In the genomic region with DNA sequence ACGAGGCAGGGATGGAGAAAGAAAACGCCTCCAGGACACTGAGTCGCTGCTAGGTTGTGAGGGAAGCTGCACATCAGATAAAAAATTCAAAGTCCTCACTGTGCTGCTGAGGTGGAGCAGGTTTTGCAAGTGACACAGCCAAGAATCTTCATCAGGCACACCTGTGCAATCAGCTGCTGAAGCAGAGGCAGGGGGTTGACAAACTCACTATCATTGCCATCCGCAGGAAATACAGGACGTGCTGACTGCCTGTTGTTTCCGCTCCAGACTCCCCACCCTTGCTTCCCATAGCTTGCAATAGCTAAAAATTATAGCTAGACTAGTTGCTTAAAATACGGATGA, we compare ENCODE assay signal across 19 cellular contexts.
A peak's percentile ranks its signal among the peaks of the same experiment; 100 is the strongest.
DNase-seq lines count a peak whose midpoint lies in the region; ATAC-seq, FAIRE-seq and TF ChIP-seq lines count a peak whose summit lies in the region.
"Had no signal": no experiment of that assay in that cellular context is flagged by ENCODE, and none has a peak within 500 bp of the region (broad histone marks: within the 10 kb centered on the region; RNA-seq: fewer than 3 reads in every experiment).

No MANE protein-coding gene starts in this region.

- H3K27ac ChIP-seq in heart left ventricle (no peak overlapping the region), right cardiac atrium (ENCODE audit: low read length) (no peak overlapping the region), PC-9 (no peak overlapping the region), endothelial cell of umbilical vein (ENCODE audit: insufficient read depth, low read depth, low read length) (no peak overlapping the region)
- H3K27ac ChIP-seq: adrenal gland, cardiac muscle cell, esophagus squamous epithelium, pancreas, SJCRH30 had no signal

- H3K9me1 ChIP-seq in endothelial cell of umbilical vein (replicated peaks; ENCODE audit: control insufficient read depth, extremely low read depth, insufficient read depth, low read length) = no peaks in the 10 kb centered on the region

- H3K27me3 ChIP-seq in heart left ventricle = peaks cover 0 to 3% (median 0%) of the 10 kb centered on the region in 9 donors
- H3K27me3 ChIP-seq in right cardiac atrium (ENCODE audit: control insufficient read depth, insufficient read depth) = no peaks in the 10 kb centered on the region
- no peaks in the 10 kb centered on the region for H3K27me3 ChIP-seq in PC-9 (ENCODE audit: insufficient read depth, low read depth)
- peaks cover 0 to 3% of the 10 kb centered on the region in 2 experiments for H3K27me3 ChIP-seq in endothelial cell of umbilical vein (ENCODE audit: control insufficient read depth in 2 of 2, insufficient read depth in 2 of 2, low read length in 2 of 2)
- H3K27me3 ChIP-seq: adrenal gland, cardiac muscle cell, pancreas, SJCRH30 had no signal

- DNase-seq in heart left ventricle = peak in 1 of 5 donors; percentile 11
- no peak for DNase-seq in right cardiac atrium
- no peak for DNase-seq in PC-9
- DNase-seq in endothelial cell of umbilical vein (ENCODE audit: low read depth, low spot score) = peak; percentile 23
- DNase-seq in urothelium cell line (ENCODE audit: low spot score) = peak; percentile 2
- no peak for DNase-seq in NCI-H2081 treated with DMSO at 0.1 percent for 48 hours (lab: John Stamatoyannopoulos, UW)
- DNase-seq: activated B cell treated with CpG ODN at 0.5 μM for 24 hours; activated T-cell treated with anti-CD3 and anti-CD28 coated beads, Interleukin-2, amount 50 U/mL, for 72 hours; esophagus squamous epithelium; KG1; NCI-H1092; NCI-H510A treated with DMSO at 0.1 percent for 48 hours; pancreas; SJCRH30; stimulated activated CD4-positive, alpha-beta T cell treated with anti-CD3 and anti-CD28 coated beads, Interleukin-1b, Interleukin-23, amount 100 ng/mL, for 48 hours had no signal

- peaks cover 0 to 15% (median 1%) of the 10 kb centered on the region in 12 donors for H3K4me1 ChIP-seq in heart left ventricle
- H3K4me1 ChIP-seq in right cardiac atrium (ENCODE audit: control insufficient read depth, insufficient read depth, low read length) = no peaks in the 10 kb centered on the region
- H3K4me1 ChIP-seq in PC-9 (replicated peaks; ENCODE audit: insufficient read depth) = peaks cover 16% of the 10 kb centered on the region
- H3K4me1 ChIP-seq in endothelial cell of umbilical vein (ENCODE audit: control insufficient read depth, extremely low read depth, insufficient read depth, low read length) = peaks cover 15% of the 10 kb centered on the region
- H3K4me1 ChIP-seq: adrenal gland, pancreas, SJCRH30 had no signal

- BruUV-seq in PC-9 (replicated peaks; lab: Mats Ljungman, UMichigan) (no TSS peak), endothelial cell of umbilical vein (replicated peaks; lab: Mats Ljungman, UMichigan) (no TSS peak)

- dilution Hi-C loops in endothelial cell of umbilical vein (cut with MboI; ENCODE audit: extremely low pct_ligation_motif_present, low sequenced_read_pairs) = no loop called here

- H3K4me2 ChIP-seq in PC-9 (0 out of 2 replicates have a peak overlapping the region, but pooled peaks have one; percentile 23), endothelial cell of umbilical vein (ENCODE audit: insufficient read depth, low read length) (no peak overlapping the region)

- H3K79me2 ChIP-seq in PC-9 (ENCODE audit: low read depth) (no peaks in the 10 kb centered on the region), endothelial cell of umbilical vein (ENCODE audit: control insufficient read depth, insufficient read depth, low read length) (no peaks in the 10 kb centered on the region)

- H3K9me2 ChIP-seq in PC-9 (ENCODE audit: insufficient read depth) = no peaks in the 10 kb centered on the region

- no peak overlapping the region for H3K9ac ChIP-seq in endothelial cell of umbilical vein (replicated peaks; ENCODE audit: extremely low read depth, insufficient read depth, low read length)

- TF ChIP-seq CTCF in heart left ventricle (IDR thresholded peaks at IDR 0.05) (no peak), PC-9 (conservative IDR thresholded peaks at IDR 0.05) (no peak), endothelial cell of umbilical vein (IDR thresholded peaks at IDR 0.05; ENCODE audit: extremely low read depth in 1 of 2, insufficient read depth in 1 of 2, low read depth in 1 of 2, low read length in 2 of 2) (no peak)

- intact Hi-C loops in heart left ventricle (cut with DNase I) = loop anchor here in 4 of 10 donors (5.0 to 10.0 kb wide), 2 partner anchors 199 to 432 kb away; no protein-coding TSS in a partner anchor
- intact Hi-C loops in right cardiac atrium (cut with DNase I) = no loop called here
- intact Hi-C loops in PC-9 (cut with micrococcal nuclease; ENCODE audit: unreplicated experiment) = loop anchor here (5.0 kb wide), 1 partner anchor 259 kb away; no protein-coding TSS in a partner anchor
- intact Hi-C loops in endothelial cell of umbilical vein (cut with micrococcal nuclease) = no loop called here

- FAIRE-seq in endothelial cell of umbilical vein (lab: Jason Lieb, UNC) (peak; percentile 66), urothelium cell line (lab: Jason Lieb, UNC) (no peak)
- FAIRE-seq: GM12891, pancreas had no signal

- H2AFZ ChIP-seq in PC-9 (no peak overlapping the region), endothelial cell of umbilical vein (ENCODE audit: low read depth, low read length) (no peak overlapping the region)

- CTCF ChIA-PET in PC-9 (lab: Charles Lee) = interaction anchor here (0.6 kb wide), 1 partner anchor 457 kb away, joined by 5 read pairs; no protein-coding TSS in a partner anchor
- CTCF ChIA-PET in endothelial cell of umbilical vein (lab: Charles Lee) = interaction anchor here (0.8 to 3.8 kb wide), 8 partner anchors 8 to 206 kb away, joined by 3 to 38 read pairs (median 4); no protein-coding TSS in a partner anchor

- peak in 3 of 4 donors; percentile 13 to 22 (median 13) for ATAC-seq in heart left ventricle
- no peak for ATAC-seq in right cardiac atrium
- no peak for ATAC-seq in GM18511 (IDR thresholded peaks at IDR 0.05; ENCODE audit: unreplicated experiment)
- ATAC-seq: activated T-cell treated with anti-CD3 and anti-CD28 coated beads, Interleukin-2, amount 50 U/mL, for 72 hours; pancreas had no signal

- no peaks in the 10 kb centered on the region for H3K9me3 ChIP-seq in heart left ventricle
- no peaks in the 10 kb centered on the region for H3K9me3 ChIP-seq in right cardiac atrium (ENCODE audit: control insufficient read depth, low read length)
- H3K9me3 ChIP-seq in PC-9 (ENCODE audit: insufficient read depth, low read depth) = no peaks in the 10 kb centered on the region
- no peaks in the 10 kb centered on the region for H3K9me3 ChIP-seq in endothelial cell of umbilical vein (replicated peaks; ENCODE audit: control insufficient read depth, insufficient read depth, low read length)
- H3K9me3 ChIP-seq: adrenal gland, esophagus squamous epithelium, pancreas, SJCRH30 had no signal

- H4K20me1 ChIP-seq in PC-9 (ENCODE audit: insufficient read depth) = no peaks in the 10 kb centered on the region
- no peaks in the 10 kb centered on the region for H4K20me1 ChIP-seq in endothelial cell of umbilical vein (replicated peaks; ENCODE audit: control insufficient read depth, extremely low read depth, insufficient read depth, low read length)

- H3K36me3 ChIP-seq in heart left ventricle = no peaks in the 10 kb centered on the region
- no peaks in the 10 kb centered on the region for H3K36me3 ChIP-seq in PC-9 (ENCODE audit: low read depth)
- no peaks in the 10 kb centered on the region for H3K36me3 ChIP-seq in endothelial cell of umbilical vein (ENCODE audit: control insufficient read depth in 2 of 2, extremely low read depth in 1 of 2, insufficient read depth in 2 of 2, low read length in 2 of 2)
- H3K36me3 ChIP-seq: adrenal gland, cardiac muscle cell, esophagus squamous epithelium, pancreas, SJCRH30 had no signal

- 49 to 58% (median 57%) methylated on average over 7 of the region's 7 CpGs for WGBS in heart left ventricle, 4 donors
- 55% methylated on average over 7 of the region's 7 CpGs for WGBS in right cardiac atrium

- H3K4me3 ChIP-seq in heart left ventricle (no peak overlapping the region), right cardiac atrium (ENCODE audit: low read length) (no peak overlapping the region), PC-9 (no peak overlapping the region), endothelial cell of umbilical vein (replicated peaks in 1 of 3; ENCODE audit: insufficient read depth in 1 of 3, low read depth in 1 of 3, low read length in 3 of 3) (no peak overlapping the region)
- H3K4me3 ChIP-seq: adrenal gland, cardiac muscle cell, esophagus squamous epithelium, pancreas, SJCRH30 had no signal

- POLR2A ChIA-PET in PC-9 (lab: Charles Lee; ENCODE audit: unreplicated experiment) = no interaction called here
- POLR2A ChIA-PET in endothelial cell of umbilical vein (lab: Charles Lee) = no interaction called here

- H3F3A ChIP-seq in PC-9 (ENCODE audit: insufficient read depth, low read depth) = peaks cover 12% of the 10 kb centered on the region; the same call in 1 of the 2 replicates

- TF ChIP-seq POLR2A in heart left ventricle (IDR thresholded peaks at IDR 0.05) = no peak
- TF ChIP-seq POLR2A in endothelial cell of umbilical vein (IDR thresholded peaks at IDR 0.05; ENCODE audit: low read depth, low read length) = no peak

TF ChIP-seq in endothelial cell of umbilical vein, 7 proteins besides CTCF, POLR2A, EP300 and RAD21:
- TF ChIP-seq JUN (IDR thresholded peaks at IDR 0.05; ENCODE audit: borderline replicate concordance, insufficient read depth, insufficient read length, low read depth) (no peak), GATA2 (IDR thresholded peaks at IDR 0.05; ENCODE audit: insufficient read depth, insufficient read length, low read depth, low read length) (peak; percentile 62), EZH2 (IDR thresholded peaks at IDR 0.05; ENCODE audit: borderline replicate concordance, low read depth, low read length, severe bottlenecking) (no peak), FOS (IDR thresholded peaks at IDR 0.05; ENCODE audit: borderline replicate concordance, insufficient read depth, low read length) (no peak)

Comparison
In these comparisons a context has a peak if more than half of its experiments do, and no peak if none do; other contexts are left out.
1. ATAC-seq: peak in heart left ventricle (3 of 4); none in right cardiac atrium (0 of 2) and GM18511 (single experiment).
2. DNase-seq: peak in endothelial cell of umbilical vein (single experiment) and urothelium cell line (single experiment); none in right cardiac atrium (0 of 3), PC-9 (0 of 2) and NCI-H2081 treated with DMSO at 0.1 percent for 48 hours (single experiment).